ENCODE assay signal across 1 cellular context in the genomic region with DNA sequence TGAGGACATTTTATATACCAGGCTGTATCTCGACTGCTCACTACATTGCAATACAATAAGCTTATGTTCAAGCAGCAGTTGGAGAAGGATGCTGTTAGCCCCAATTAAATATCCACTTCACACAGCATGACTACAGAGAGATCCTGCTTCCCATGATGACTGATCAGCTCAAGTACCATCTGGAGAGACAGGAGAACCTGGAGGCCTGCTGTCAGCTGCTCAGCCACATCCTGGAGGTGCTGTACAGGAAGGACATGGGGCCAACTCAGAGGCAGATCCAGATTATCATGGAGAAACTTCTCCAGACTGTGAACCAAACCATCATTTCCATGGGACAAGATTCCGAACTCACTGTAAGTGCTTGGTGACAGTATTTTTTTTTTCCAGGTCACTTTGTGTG.
TF ChIP-seq lines count a peak whose summit lies in the region.

No MANE protein-coding gene starts in this region.

TF ChIP-seq in H1, 55 proteins besides CTCF, POLR2A, EP300 and RAD21:
- TF ChIP-seq RFX5 (IDR thresholded peaks at IDR 0.05; ENCODE audit: borderline replicate concordance, low read depth, low read length) (no peak), NANOG (IDR thresholded peaks at IDR 0.05; ENCODE audit: insufficient read depth, low read depth, low read length, poor library complexity, severe bottlenecking) (no peak), EGR1 (IDR thresholded peaks at IDR 0.05; ENCODE audit: borderline replicate concordance, low read depth, low read length) (no peak), SP2 (IDR thresholded peaks at IDR 0.05; ENCODE audit: low read length) (no peak), CHD1 (IDR thresholded peaks at IDR 0.05; ENCODE audit: low read depth, low read length) (no peak), CREB1 (IDR thresholded peaks at IDR 0.05) (no peak), TAF1 (IDR thresholded peaks at IDR 0.05; ENCODE audit: low read depth, low read length) (no peak)
TF ChIP-seq in H1: peak in this region for 0.
